Comparison of ENCODE assay signal across 8 cellular contexts in genomic region chr14:21510735-21511657, GRCh38. TPM values are rescaled to one million over a fixed set of nuclear protein-coding genes. Genes with fewer than 3 reads are reported as not detected.
A peak's percentile ranks its signal among the peaks of the same experiment; 100 is the strongest.
DNase-seq lines count a peak whose midpoint lies in the region; ATAC-seq and TF ChIP-seq lines count a peak whose summit lies in the region.

Gene METTL3, minus strand, starts transcription at chr14:21511340. Its CDS starts 117 bp downstream, at chr14:21511223.

- H3K27me3 Mint-ChIP-seq in CD8-positive, alpha-beta memory T cell, result peaks cover 0 to 3% of the 10 kb centered on the region in 2 donors

- peak within 1 kb of the TSS; percentile 97 to 100 (median 99) for H3K4me3 Mint-ChIP-seq in CD8-positive, alpha-beta memory T cell

- peaks cover 18% of the 10 kb centered on the region for H3K4me1 ChIP-seq in CD8-positive, alpha-beta memory T cell (ENCODE audit: insufficient read depth, low read length)
- H3K4me1 ChIP-seq in lung (ENCODE audit: control insufficient read depth in 2 of 2, insufficient read depth in 2 of 2, low read length in 2 of 2), result peaks cover 0 to 12% of the 10 kb centered on the region in 2 donors

- peaks cover 0 to 36% (median 4%) of the 10 kb centered on the region in 3 donors for H3K36me3 Mint-ChIP-seq in CD8-positive, alpha-beta memory T cell

- peak within 1 kb of the TSS; percentile 95 for H3K27ac ChIP-seq in CD8-positive, alpha-beta memory T cell (ENCODE audit: low read depth, low read length)
- peak within 1 kb of the TSS; percentile 87 to 89 for H3K27ac ChIP-seq in lung (ENCODE audit: low read depth in 1 of 2, low read length in 1 of 2)

- peaks cover 31 to 46% (median 45%) of the 10 kb centered on the region in 3 donors for H3K4me1 Mint-ChIP-seq in CD8-positive, alpha-beta memory T cell

- ATAC-seq in GM19468 (IDR thresholded peaks at IDR 0.05; ENCODE audit: extremely low read depth, unreplicated experiment), result peak; percentile 94
- peak; percentile 99 for ATAC-seq in lung (ENCODE audit: insufficient read depth, low FRiP score)

- no peaks in the 10 kb centered on the region for H3K9me3 ChIP-seq in CD8-positive, alpha-beta memory T cell (ENCODE audit: low read length)
- H3K9me3 ChIP-seq in lung (ENCODE audit: control insufficient read depth in 2 of 2, insufficient read depth in 1 of 2, low read length in 1 of 2), result no peaks in the 10 kb centered on the region

- CTCF ChIA-PET in CD8-positive, alpha-beta memory T cell (lab: Charles Lee), result interaction anchor here (0.7 to 6.9 kb wide), 7 partner anchors 9 to 310 kb away, joined by 3 to 42 read pairs (median 9); partner anchors contain the start of genes CHD8, RAB2B, SALL2 and TOX4

- DNase-seq in CD8-positive, alpha-beta memory T cell, result peak; percentile 88 to 97 (median 91)
- DNase-seq in HS-5 (ENCODE audit: low read depth) (peak; percentile 94), lung (ENCODE audit: low spot score) (peak; percentile 98)
- DNase-seq in NK-92 treated with Interleukin-12 subunit alpha and Interleukin-12 subunit beta, amount 100 ng/mL, for 24 hours (lab: John Stamatoyannopoulos, UW), result peak; percentile 86
- peak; percentile 92 for DNase-seq in activated CD8-positive, alpha-beta memory T cell treated with anti-CD3 and anti-CD28 coated beads for 24 hours
- peak; percentile 89 for DNase-seq in effector CD8-positive, alpha-beta T cell (lab: John Stamatoyannopoulos, UW)
- DNase-seq in stimulated activated CD4-positive, alpha-beta T cell treated with anti-CD3 and anti-CD28 coated beads, TNF-alpha, amount 100 ng/mL, for 4 hours (ENCODE audit: low read depth in 3 of 3), result peak; percentile 70 to 88 (median 86)

- H3K27me3 ChIP-seq in CD8-positive, alpha-beta memory T cell (ENCODE audit: insufficient read depth, low read length, poor library complexity, severe bottlenecking), result no peaks in the 10 kb centered on the region
- H3K27me3 ChIP-seq in lung (ENCODE audit: control insufficient read depth, insufficient read depth), result no peaks in the 10 kb centered on the region

- TF ChIP-seq CTCF in lung (IDR thresholded peaks at IDR 0.05; ENCODE audit: control extremely low read depth, extremely low read depth), result no peak

- H3K4me3 ChIP-seq in CD8-positive, alpha-beta memory T cell (ENCODE audit: low read length), result peak within 1 kb of the TSS; percentile 100
- H3K4me3 ChIP-seq in lung, result peak within 1 kb of the TSS; percentile 76

- H3K36me3 ChIP-seq in CD8-positive, alpha-beta memory T cell (ENCODE audit: insufficient read depth, low read length), result no peaks in the 10 kb centered on the region
- H3K36me3 ChIP-seq in lung (ENCODE audit: control insufficient read depth in 2 of 2, insufficient read depth in 2 of 2, low read length in 2 of 2), result peaks cover 0 to 2% of the 10 kb centered on the region in 2 donors

- POLR2A ChIA-PET in CD8-positive, alpha-beta memory T cell (lab: Charles Lee), result interaction anchor here (0.6 to 1.8 kb wide), 8 partner anchors 15 to 1255 kb away, joined by 3 to 13 read pairs (median 4); partner anchors contain the start of genes CHD8, OXA1L, RAB2B and SALL2

- H3K27ac Mint-ChIP-seq in CD8-positive, alpha-beta memory T cell, result peak within 1 kb of the TSS; percentile 92 to 99 (median 99)

- WGBS in lung, 2 donors, result 0% methylated on average over 53 of the region's 53 CpGs

- H3K9me3 Mint-ChIP-seq in CD8-positive, alpha-beta memory T cell, result peaks cover 0 to 3% (median 0%) of the 10 kb centered on the region in 5 donors

RNA-seq across cellular contexts. Expression of gene METTL3, which starts in this region (rescaled TPM):
- total RNA-seq in CD8-positive, alpha-beta memory T cell, result 10 to 100 TPM; 54.1 to 58.9 TPM
- 27.4 TPM for polyA plus RNA-seq in CD8-positive, alpha-beta memory T cell
- 10 to 100 TPM; 40.9 to 77.2 TPM for total RNA-seq in lung
- 10 to 100 TPM; 34.6 to 47.8 TPM for polyA plus RNA-seq in lung

Comparison
In these comparisons a context has a peak if more than half of its experiments do, and no peak if none do; other contexts are left out.
1. Peak in every context shown above with its lines: DNase-seq, ATAC-seq, H3K4me3 ChIP-seq and H3K27ac ChIP-seq.